In genomic region chr1:58870298-58870676, GRCh38 we compare ENCODE assay signal across 12 cellular contexts.
DNase-seq lines count a peak whose midpoint lies in the region; ATAC-seq and TF ChIP-seq lines count a peak whose summit lies in the region.
"Had no signal": no experiment of that assay in that cellular context is flagged by ENCODE, and none has a peak within 500 bp of the region (broad histone marks: within the 10 kb centered on the region; RNA-seq: fewer than 3 reads in every experiment).

No MANE protein-coding gene starts in this region.

- no peaks in the 10 kb centered on the region for H3K36me3 Mint-ChIP-seq in Caco-2 (ENCODE audit: insufficient read depth, unreplicated experiment)
- no peaks in the 10 kb centered on the region for H3K36me3 Mint-ChIP-seq in Calu3 (ENCODE audit: insufficient read depth, unreplicated experiment)

- H3K9me2 ChIP-seq in Loucy (replicated peaks; ENCODE audit: low read depth, low read length) (no peaks in the 10 kb centered on the region), PC-3 (replicated peaks; ENCODE audit: low read length) (no peaks in the 10 kb centered on the region)

- no peak overlapping the region for H3K4me3 ChIP-seq in Caco-2 (ENCODE audit: low read depth, low read length)
- no peak overlapping the region for H3K4me3 ChIP-seq in Loucy (ENCODE audit: low read length, poor library complexity, severe bottlenecking)
- no peak overlapping the region for H3K4me3 ChIP-seq in PC-3 (ENCODE audit: low read length)
- no peak overlapping the region for H3K4me3 ChIP-seq in right cardiac atrium (ENCODE audit: low read length)

- intact Hi-C loops in Caco-2 (cut with micrococcal nuclease; ENCODE audit: unreplicated experiment) = loop anchor here (1.0 kb wide), 2 partner anchors 15 to 28 kb away; no protein-coding TSS in a partner anchor
- intact Hi-C loops in PC-3 (cut with micrococcal nuclease) = no loop called here
- intact Hi-C loops in Calu3 (cut with micrococcal nuclease; ENCODE audit: unreplicated experiment) = no loop called here
- intact Hi-C loops in right cardiac atrium (cut with DNase I) = no loop called here

- ATAC-seq in PC-3 (no peak), right cardiac atrium (no peak)

- H3K4me1 Mint-ChIP-seq in Caco-2 (ENCODE audit: low read depth, unreplicated experiment) = no peaks in the 10 kb centered on the region
- H3K4me1 Mint-ChIP-seq in Calu3 (ENCODE audit: low read depth, unreplicated experiment) = peaks cover 31% of the 10 kb centered on the region
- H3K4me1 Mint-ChIP-seq: activated CD4-positive, alpha-beta memory T cell treated with anti-CD3 and anti-CD28 coated beads, Interleukin-2, amount 10 ng/mL, durations not matched to agents 7 days and 5 days; activated naive CD4-positive, alpha-beta T cell treated with anti-CD3 and anti-CD28 coated beads, Interleukin-2, amount 50 U/mL, for 24 hours had no signal

- no peak overlapping the region for H3K9ac ChIP-seq in Loucy (ENCODE audit: low read depth, low read length, poor library complexity, severe bottlenecking)
- no peak overlapping the region for H3K9ac ChIP-seq in PC-3 (ENCODE audit: low read length)

- no peaks in the 10 kb centered on the region for H3F3A ChIP-seq in Loucy (ENCODE audit: low read depth)
- no peaks in the 10 kb centered on the region for H3F3A ChIP-seq in PC-3 (ENCODE audit: low read length, unreplicated experiment)

- POLR2A ChIA-PET in Caco-2 (lab: Charles Lee) = no interaction called here
- POLR2A ChIA-PET in PC-3 (lab: Charles Lee; ENCODE audit: unreplicated experiment) = interaction anchor here (0.6 kb wide), 1 partner anchor 324 kb away, joined by 4 read pairs; the partner anchor contains the start of gene OMA1

- WGBS in right cardiac atrium = 83% methylated on average over 2 of the region's 2 CpGs

- H2AFZ ChIP-seq in Loucy (ENCODE audit: low read length) (peak overlapping the region; percentile 79), PC-3 (ENCODE audit: low read length) (peak overlapping the region; percentile 15; the same call in 1 of the 2 replicates)

- no peaks in the 10 kb centered on the region for H3K9me3 ChIP-seq in Caco-2
- H3K9me3 ChIP-seq in Loucy (ENCODE audit: insufficient read depth, low read depth, low read length) = no peaks in the 10 kb centered on the region
- no peaks in the 10 kb centered on the region for H3K9me3 ChIP-seq in PC-3 (ENCODE audit: low read length)
- no peaks in the 10 kb centered on the region for H3K9me3 ChIP-seq in right cardiac atrium (ENCODE audit: control insufficient read depth, low read length)

- no peak overlapping the region for H3K4me2 ChIP-seq in Loucy (ENCODE audit: low read depth, low read length, poor library complexity, severe bottlenecking)
- no peak overlapping the region for H3K4me2 ChIP-seq in PC-3 (ENCODE audit: low read length)

- CTCF ChIA-PET in Caco-2 (lab: Charles Lee) = no interaction called here
- CTCF ChIA-PET in PC-3 (lab: Charles Lee) = no interaction called here
- CTCF ChIA-PET in Calu3 (lab: Charles Lee) = no interaction called here

- H3K4me1 ChIP-seq in Caco-2 (peaks cover 5% of the 10 kb centered on the region; the same call in 1 of the 2 replicates), Loucy (ENCODE audit: insufficient read depth, low read length, poor library complexity, severe bottlenecking) (peaks cover 10% of the 10 kb centered on the region), PC-3 (ENCODE audit: insufficient read depth, low read length) (peaks cover 15% of the 10 kb centered on the region), right cardiac atrium (ENCODE audit: control insufficient read depth, insufficient read depth, low read length) (peaks cover 6% of the 10 kb centered on the region)

- H4K20me1 ChIP-seq in Loucy (ENCODE audit: insufficient read depth, low read length, poor library complexity, severe bottlenecking) = no peaks in the 10 kb centered on the region
- H4K20me1 ChIP-seq in PC-3 (ENCODE audit: low read length) = no peaks in the 10 kb centered on the region

- H3K9me3 Mint-ChIP-seq in Caco-2 (ENCODE audit: unreplicated experiment) (no peaks in the 10 kb centered on the region), Calu3 (ENCODE audit: low read depth, unreplicated experiment) (peaks cover 2% of the 10 kb centered on the region)
- H3K9me3 Mint-ChIP-seq: activated CD4-positive, alpha-beta memory T cell treated with anti-CD3 and anti-CD28 coated beads, Interleukin-2, amount 10 ng/mL, durations not matched to agents 7 days and 5 days; activated naive CD4-positive, alpha-beta T cell treated with anti-CD3 and anti-CD28 coated beads, Interleukin-2, amount 50 U/mL, for 24 hours; T-helper 2 cell treated with Interferon-gamma antibody and Interleukin-4, amounts not matched to agents 5 μg/mL and 100 μg/mL, for 36 hours had no signal

- TF ChIP-seq CTCF in Caco-2 (IDR thresholded peaks at IDR 0.05; ENCODE audit: insufficient read depth in 1 of 2, low read depth in 1 of 2, low read length in 1 of 2, severe bottlenecking in 1 of 2, unreplicated experiment in 1 of 2) = no peak
- no peak for TF ChIP-seq CTCF in Loucy (conservative IDR thresholded peaks at IDR 0.05; ENCODE audit: low read length)
- no peak for TF ChIP-seq CTCF in PC-3 (conservative IDR thresholded peaks at IDR 0.05; ENCODE audit: low read depth, low read length)
- no peak for TF ChIP-seq CTCF in Calu3 (IDR thresholded peaks at IDR 0.05; ENCODE audit: unreplicated experiment)

- no peaks in the 10 kb centered on the region for H3K36me3 ChIP-seq in Caco-2 (ENCODE audit: control insufficient read depth, insufficient read depth, low read length)
- H3K36me3 ChIP-seq in Loucy (ENCODE audit: insufficient read depth, low read length) = no peaks in the 10 kb centered on the region
- H3K36me3 ChIP-seq in PC-3 (ENCODE audit: low read depth, low read length) = no peaks in the 10 kb centered on the region

- H3K79me2 ChIP-seq in Loucy (ENCODE audit: insufficient read depth, low read length) (no peaks in the 10 kb centered on the region), PC-3 (ENCODE audit: low read length) (no peaks in the 10 kb centered on the region)

- H3K27me3 Mint-ChIP-seq in Caco-2 (ENCODE audit: insufficient read depth, unreplicated experiment) (no peaks in the 10 kb centered on the region), Calu3 (ENCODE audit: unreplicated experiment) (no peaks in the 10 kb centered on the region)
- H3K27me3 Mint-ChIP-seq: activated naive CD4-positive, alpha-beta T cell treated with anti-CD3 and anti-CD28 coated beads, Interleukin-2, amount 50 U/mL, for 24 hours had no signal

- H3K27ac ChIP-seq in PC-3 (ENCODE audit: low read length) (no peak overlapping the region), right cardiac atrium (ENCODE audit: low read length) (no peak overlapping the region)

- BruUV-seq in Caco-2 (replicated peaks; lab: Mats Ljungman, UMichigan) = no TSS peak
- BruUV-seq in PC-3 (replicated peaks; lab: Mats Ljungman, UMichigan) = no TSS peak
- no TSS peak for BruUV-seq in Calu3 (replicated peaks; lab: Mats Ljungman, UMichigan)

- H3K4me3 Mint-ChIP-seq in Caco-2 (ENCODE audit: unreplicated experiment) (no peak overlapping the region), Calu3 (ENCODE audit: low read depth, unreplicated experiment) (no peak overlapping the region)
- H3K4me3 Mint-ChIP-seq: activated CD4-positive, alpha-beta memory T cell treated with anti-CD3 and anti-CD28 coated beads, Interleukin-2, amount 10 ng/mL, durations not matched to agents 7 days and 5 days; activated naive CD4-positive, alpha-beta T cell treated with anti-CD3 and anti-CD28 coated beads, Interleukin-2, amount 50 U/mL, for 24 hours; T-helper 2 cell treated with Interferon-gamma antibody and Interleukin-4, amounts not matched to agents 5 μg/mL and 100 μg/mL, for 36 hours had no signal

- DNase-seq in Caco-2 (peak; percentile 59 to 65), PC-3 (peak; percentile 38), iPS-NIHi11 (ENCODE audit: low spot score) (peak; percentile 38), Calu3 (no peak), right cardiac atrium (no peak), T-helper 2 cell (no peak)
- no peak for DNase-seq in stimulated activated CD8-positive, alpha-beta memory T cell treated with anti-CD3 and anti-CD28 coated beads, Interleukin-4, amount 100 ng/mL, for 48 hours
- DNase-seq: activated CD4-positive, alpha-beta memory T cell treated with anti-CD3 and anti-CD28 coated beads, Interleukin-2, amount 10 ng/mL, durations not matched to agents 7 days and 5 days; AML-193 had no signal

- H3K27ac Mint-ChIP-seq in Caco-2 (ENCODE audit: unreplicated experiment) = no peak overlapping the region
- H3K27ac Mint-ChIP-seq in Calu3 (ENCODE audit: unreplicated experiment) = no peak overlapping the region
- H3K27ac Mint-ChIP-seq: activated CD4-positive, alpha-beta memory T cell treated with anti-CD3 and anti-CD28 coated beads, Interleukin-2, amount 10 ng/mL, durations not matched to agents 7 days and 5 days; activated naive CD4-positive, alpha-beta T cell treated with anti-CD3 and anti-CD28 coated beads, Interleukin-2, amount 50 U/mL, for 24 hours; T-helper 2 cell treated with Interferon-gamma antibody and Interleukin-4, amounts not matched to agents 5 μg/mL and 100 μg/mL, for 36 hours had no signal

- H3K27me3 ChIP-seq in Caco-2 (replicated peaks; ENCODE audit: control insufficient read depth, insufficient read depth, low read length) (no peaks in the 10 kb centered on the region), Loucy (ENCODE audit: insufficient read depth, low read length, poor library complexity, severe bottlenecking) (no peaks in the 10 kb centered on the region), PC-3 (ENCODE audit: low read length) (no peaks in the 10 kb centered on the region), right cardiac atrium (ENCODE audit: control insufficient read depth, insufficient read depth) (no peaks in the 10 kb centered on the region)

Comparison
In these comparisons a context has a peak if more than half of its experiments do, and no peak if none do; other contexts are left out.
1. DNase-seq: peak in Caco-2 (2 of 2), PC-3 (single experiment) and iPS-NIHi11 (single experiment); none in Calu3 (single experiment), right cardiac atrium (0 of 3), T-helper 2 cell (0 of 5) and stimulated activated CD8-positive, alpha-beta memory T cell treated with anti-CD3 and anti-CD28 coated beads, Interleukin-4, amount 100 ng/mL, for 48 hours (single experiment).